In genomic region chr14:100668352-100668751, GRCh38 we compare ENCODE assay signal across 16 cellular contexts. TPM values are rescaled to one million over a fixed set of nuclear protein-coding genes. Genes with fewer than 3 reads are reported as not detected.
DNase-seq lines count a peak whose midpoint lies in the region; ATAC-seq, FAIRE-seq and TF ChIP-seq lines count a peak whose summit lies in the region.
"Had no signal": no experiment of that assay in that cellular context is flagged by ENCODE, and none has a peak within 500 bp of the region (broad histone marks: within the 10 kb centered on the region; RNA-seq: fewer than 3 reads in every experiment).

No MANE protein-coding gene starts in this region.

- H3K4ac ChIP-seq in mesenchymal stem cell (ENCODE audit: low read depth in 1 of 2, low read length in 2 of 2) (no peak overlapping the region), trophoblast cell (ENCODE audit: low read depth, low read length) (no peak overlapping the region)

- H3K18ac ChIP-seq in mesenchymal stem cell (ENCODE audit: low read depth in 1 of 2, low read length in 2 of 2): no peak overlapping the region
- no peak overlapping the region for H3K18ac ChIP-seq in trophoblast cell (ENCODE audit: low read length)

- H3K79me2 ChIP-seq in Loucy (ENCODE audit: insufficient read depth, low read length) (no peaks in the 10 kb centered on the region), osteoblast (ENCODE audit: insufficient read depth, low read length) (no peaks in the 10 kb centered on the region), trophoblast cell (ENCODE audit: control insufficient read depth, insufficient read depth, low read length, poor library complexity) (no peaks in the 10 kb centered on the region)

- H3K14ac ChIP-seq in mesenchymal stem cell (ENCODE audit: low read length in 2 of 2) (no peak overlapping the region), trophoblast cell (ENCODE audit: low read length) (no peak overlapping the region)

- H3K4me3 ChIP-seq in Loucy (ENCODE audit: low read length, poor library complexity, severe bottlenecking) (peak overlapping the region; percentile 57), kidney (ENCODE audit: low read length in 2 of 2) (no peak overlapping the region), mesenchymal stem cell (ENCODE audit: insufficient read depth in 1 of 2, low read depth in 1 of 2, low read length in 2 of 2) (no peak overlapping the region), osteoblast (ENCODE audit: insufficient read depth, low read length) (no peak overlapping the region), trophoblast cell (ENCODE audit: low read depth, low read length) (no peak overlapping the region)
- H3K4me3 ChIP-seq: BLaER1 had no signal

- intact Hi-C loops in kidney (cut with DNase I): no loop called here

- no peak overlapping the region for H4K12ac ChIP-seq in trophoblast cell (ENCODE audit: low read depth, low read length)

- H3K9me3 ChIP-seq in Loucy (ENCODE audit: insufficient read depth, low read depth, low read length) (no peaks in the 10 kb centered on the region), kidney (ENCODE audit: control insufficient read depth in 1 of 2, low read length in 2 of 2) (no peaks in the 10 kb centered on the region), mesenchymal stem cell (ENCODE audit: control insufficient read depth, low read length) (no peaks in the 10 kb centered on the region), osteoblast (ENCODE audit: low read depth, low read length) (no peaks in the 10 kb centered on the region), trophoblast cell (ENCODE audit: insufficient read depth, low read depth, low read length) (peaks cover 1% of the 10 kb centered on the region)
- H3K9me3 ChIP-seq: BLaER1, Caco-2 had no signal

- H3K9ac ChIP-seq in Loucy (ENCODE audit: low read depth, low read length, poor library complexity, severe bottlenecking) (peak overlapping the region; percentile 62), kidney (ENCODE audit: low read length in 2 of 2) (no peak overlapping the region), mesenchymal stem cell (ENCODE audit: low read length) (no peak overlapping the region), trophoblast cell (ENCODE audit: low read length) (no peak overlapping the region)
- H3K9ac ChIP-seq: BLaER1 had no signal

- no peak overlapping the region for H2BK120ac ChIP-seq in mesenchymal stem cell (ENCODE audit: low read depth, low read length)
- H2BK120ac ChIP-seq in trophoblast cell (ENCODE audit: insufficient read depth, low read length, poor library complexity): no peak overlapping the region

- H2AFZ ChIP-seq in Loucy (ENCODE audit: low read length): no peak overlapping the region
- H2AFZ ChIP-seq in mesenchymal stem cell (ENCODE audit: low read depth, low read length): no peak overlapping the region
- H2AFZ ChIP-seq in osteoblast (ENCODE audit: low read length): no peak overlapping the region
- no peak overlapping the region for H2AFZ ChIP-seq in trophoblast cell (ENCODE audit: insufficient read depth, low read length, poor library complexity)

- H3K4me1 ChIP-seq in Loucy (ENCODE audit: insufficient read depth, low read length, poor library complexity, severe bottlenecking): peaks cover 49% of the 10 kb centered on the region
- H3K4me1 ChIP-seq in kidney (ENCODE audit: control insufficient read depth in 1 of 2, insufficient read depth in 1 of 2, low read depth in 1 of 2, low read length in 2 of 2): peaks cover 23 to 33% of the 10 kb centered on the region in 2 donors
- peaks cover 29% of the 10 kb centered on the region for H3K4me1 ChIP-seq in mesenchymal stem cell (ENCODE audit: control insufficient read depth, insufficient read depth, low read depth, low read length)
- H3K4me1 ChIP-seq in osteoblast (ENCODE audit: insufficient read depth, low read length): no peaks in the 10 kb centered on the region
- peaks cover 2 to 4% of the 10 kb centered on the region in 2 experiments for H3K4me1 ChIP-seq in trophoblast cell (ENCODE audit: control insufficient read depth in 1 of 2, insufficient read depth in 2 of 2, low read length in 2 of 2)

- WGBS in mesenchymal stem cell: 95% methylated on average over 6 of the region's 6 CpGs
- no CpG with 5 or more reads among the region's 6 CpGs for WGBS in trophoblast cell (ENCODE audit: extremely low coverage, insufficient coverage, insufficient read length)

- DNase-seq in kidney (peak; percentile 54), mesenchymal stem cell (no peak), osteoblast (ENCODE audit: insufficient read length, low spot score, missing footprints) (peak; percentile 57), trophoblast cell (no peak), NCI-H2107 (lab: John Stamatoyannopoulos, UW) (no peak)
- DNase-seq: 8988T; AML-193; Caco-2; CD8-positive, alpha-beta memory T cell; DND-41; H7 had no signal

- H2BK15ac ChIP-seq in mesenchymal stem cell (ENCODE audit: low read depth, poor library complexity, severe bottlenecking): no peak overlapping the region

- H4K91ac ChIP-seq in mesenchymal stem cell (ENCODE audit: low read length): no peak overlapping the region
- no peak overlapping the region for H4K91ac ChIP-seq in trophoblast cell (ENCODE audit: low read depth, low read length)

- H4K20me1 ChIP-seq in Loucy (ENCODE audit: insufficient read depth, low read length, poor library complexity, severe bottlenecking): no peaks in the 10 kb centered on the region
- no peaks in the 10 kb centered on the region for H4K20me1 ChIP-seq in osteoblast (ENCODE audit: insufficient read depth, low read length)
- H4K20me1 ChIP-seq: BLaER1 had no signal

- peak overlapping the region; percentile 17 for H2AK5ac ChIP-seq in mesenchymal stem cell (ENCODE audit: low read length, severe bottlenecking)
- H2AK5ac ChIP-seq in trophoblast cell (ENCODE audit: low read length): no peak overlapping the region

- no peak for ATAC-seq in GM18502 (IDR thresholded peaks at IDR 0.05; ENCODE audit: poor library complexity, unreplicated experiment)

- no peaks in the 10 kb centered on the region for H3K9me2 ChIP-seq in Loucy (replicated peaks; ENCODE audit: low read depth, low read length)

- no peaks in the 10 kb centered on the region for H3F3A ChIP-seq in Loucy (ENCODE audit: low read depth)

- H3K4me2 ChIP-seq in Loucy (ENCODE audit: low read depth, low read length, poor library complexity, severe bottlenecking) (peak overlapping the region; percentile 77), mesenchymal stem cell (ENCODE audit: low read length, poor library complexity, severe bottlenecking) (no peak overlapping the region), osteoblast (ENCODE audit: insufficient read depth, low read length) (no peak overlapping the region), trophoblast cell (ENCODE audit: low read length) (no peak overlapping the region)
- H3K4me2 ChIP-seq: BLaER1 had no signal

- H3K27ac ChIP-seq in kidney (ENCODE audit: low read depth in 2 of 2, low read length in 2 of 2) (peak overlapping the region in 1 of 2 donors; percentile 22), mesenchymal stem cell (ENCODE audit: low read length, poor library complexity, severe bottlenecking) (no peak overlapping the region), osteoblast (ENCODE audit: low read depth, low read length) (no peak overlapping the region), trophoblast cell (ENCODE audit: low read depth, low read length) (no peak overlapping the region)
- H3K27ac ChIP-seq: BLaER1 had no signal

- H2BK12ac ChIP-seq in mesenchymal stem cell (ENCODE audit: low read length in 2 of 2) (peak overlapping the region in 1 of 2 experiments; percentile 7), trophoblast cell (ENCODE audit: low read length) (no peak overlapping the region)

- no peaks in the 10 kb centered on the region for H3K36me3 ChIP-seq in Loucy (ENCODE audit: insufficient read depth, low read length)
- no peaks in the 10 kb centered on the region for H3K36me3 ChIP-seq in kidney (ENCODE audit: control insufficient read depth in 1 of 2, insufficient read depth in 2 of 2, low read length in 2 of 2)
- no peaks in the 10 kb centered on the region for H3K36me3 ChIP-seq in mesenchymal stem cell (ENCODE audit: control insufficient read depth in 1 of 2, insufficient read depth in 2 of 2, low read depth in 1 of 2, low read length in 2 of 2)
- no peaks in the 10 kb centered on the region for H3K36me3 ChIP-seq in osteoblast (ENCODE audit: insufficient read depth, low read length)
- no peaks in the 10 kb centered on the region for H3K36me3 ChIP-seq in trophoblast cell (ENCODE audit: control insufficient read depth in 1 of 2, insufficient read depth in 2 of 2, low read length in 2 of 2)
- H3K36me3 ChIP-seq: BLaER1 had no signal

- H3K79me1 ChIP-seq in mesenchymal stem cell (replicated peaks; ENCODE audit: low read length, poor library complexity, severe bottlenecking): no peaks in the 10 kb centered on the region
- H3K79me1 ChIP-seq in trophoblast cell (ENCODE audit: low read length): no peaks in the 10 kb centered on the region

- no peaks in the 10 kb centered on the region for H3K27me3 ChIP-seq in Loucy (ENCODE audit: insufficient read depth, low read length, poor library complexity, severe bottlenecking)
- peaks cover 12 to 64% of the 10 kb centered on the region in 2 experiments for H3K27me3 ChIP-seq in mesenchymal stem cell (ENCODE audit: control insufficient read depth in 1 of 2, insufficient read depth in 1 of 2, low read length in 2 of 2)
- peaks cover 15% of the 10 kb centered on the region for H3K27me3 ChIP-seq in osteoblast (ENCODE audit: insufficient read depth, low read length)
- H3K27me3 ChIP-seq in trophoblast cell (ENCODE audit: insufficient read depth, low read length): no peaks in the 10 kb centered on the region

- H4K8ac ChIP-seq in mesenchymal stem cell (ENCODE audit: low read length) (no peak overlapping the region), trophoblast cell (ENCODE audit: low read depth, low read length) (no peak overlapping the region)

- FAIRE-seq in kidney (lab: Jason Lieb, UNC): no peak
- FAIRE-seq: GM12892, HTR-8/SVneo had no signal

- H3K23ac ChIP-seq in mesenchymal stem cell (ENCODE audit: low read length in 2 of 2) (no peak overlapping the region), trophoblast cell (ENCODE audit: low read length) (no peak overlapping the region)

- TF ChIP-seq CTCF in Loucy (conservative IDR thresholded peaks at IDR 0.05; ENCODE audit: low read length) (no peak), kidney (IDR thresholded peaks at IDR 0.05; ENCODE audit: borderline replicate concordance, extremely low read depth, insufficient read depth) (no peak), osteoblast (IDR thresholded peaks at IDR 0.05; ENCODE audit: extremely low read depth, low read depth, low read length) (no peak)

- H2BK5ac ChIP-seq in mesenchymal stem cell (ENCODE audit: low read depth, low read length, poor library complexity, severe bottlenecking): no peak overlapping the region
- no peak overlapping the region for H2BK5ac ChIP-seq in trophoblast cell (ENCODE audit: low read depth, low read length, poor library complexity)

RNA-seq across cellular contexts. Expression of gene DLK1, which starts 58.3 kb away (rescaled TPM):
- total RNA-seq in kidney (not detected), osteoblast (not detected in 2 replicates)
- polyA plus RNA-seq in kidney (ENCODE audit: insufficient read depth, low read depth, low replicate concordance): 0.17 TPM
- polyA plus RNA-seq in mesenchymal stem cell (2013, experiment 1 of 2): 80.9 TPM
- 81.8 TPM for polyA plus RNA-seq in mesenchymal stem cell (2013, experiment 2 of 2)
- 2.7 and 4.0 TPM in 2 replicates for polyA plus RNA-seq in trophoblast cell (2013)
- total RNA-seq: Caco-2; CD8-positive, alpha-beta memory T cell had no signal
- polyA plus RNA-seq: CD8-positive, alpha-beta memory T cell had no signal

Comparison
In these comparisons a context has a peak if more than half of its experiments do, and no peak if none do; other contexts are left out.
1. DNase-seq: peak in kidney (single experiment) and osteoblast (single experiment); none in mesenchymal stem cell (single experiment), trophoblast cell (0 of 2) and NCI-H2107 (single experiment).